Comparison of ENCODE assay signal across 8 cellular contexts in genomic region chr5:179732412-179732917, GRCh38. TPM values are rescaled to one million over a fixed set of nuclear protein-coding genes. Genes with fewer than 3 reads are reported as not detected.
DNase-seq lines count a peak whose midpoint lies in the region; ATAC-seq and TF ChIP-seq lines count a peak whose summit lies in the region.

MAML1 (plus strand) TSS chr5:179732822; CDS start chr5:179733113, 291 bp downstream.

- H3K27me3 Mint-ChIP-seq in CD8-positive, alpha-beta memory T cell = no peaks in the 10 kb centered on the region

- no peaks in the 10 kb centered on the region for H3K27me3 ChIP-seq in CD8-positive, alpha-beta memory T cell (ENCODE audit: insufficient read depth, low read length, poor library complexity, severe bottlenecking)
- H3K27me3 ChIP-seq in lung (ENCODE audit: control insufficient read depth, insufficient read depth) = no peaks in the 10 kb centered on the region

- peaks cover 25% of the 10 kb centered on the region for H3K36me3 ChIP-seq in CD8-positive, alpha-beta memory T cell (ENCODE audit: insufficient read depth, low read length)
- H3K36me3 ChIP-seq in lung (ENCODE audit: control insufficient read depth in 2 of 2, insufficient read depth in 2 of 2, low read length in 2 of 2) = peaks cover 7 to 13% of the 10 kb centered on the region in 2 donors

- peaks cover 0 to 54% (median 13%) of the 10 kb centered on the region in 3 donors for H3K36me3 Mint-ChIP-seq in CD8-positive, alpha-beta memory T cell

- H3K9me3 Mint-ChIP-seq in CD8-positive, alpha-beta memory T cell = no peaks in the 10 kb centered on the region

- DNase-seq in CD8-positive, alpha-beta memory T cell = peak; percentile 99 to 100 (median 99)
- DNase-seq in HS-5 (ENCODE audit: low read depth) = peak; percentile 98
- DNase-seq in NK-92 treated with Interleukin-12 subunit alpha and Interleukin-12 subunit beta, amount 100 ng/mL, for 24 hours (lab: John Stamatoyannopoulos, UW) = peak; percentile 99
- peak; percentile 99 for DNase-seq in activated CD8-positive, alpha-beta memory T cell treated with anti-CD3 and anti-CD28 coated beads for 24 hours
- peak; percentile 99 for DNase-seq in effector CD4-positive, alpha-beta T cell
- peak; percentile 100 for DNase-seq in lung (ENCODE audit: low spot score)
- peak; percentile 95 to 99 (median 98) for DNase-seq in stimulated activated CD4-positive, alpha-beta T cell treated with anti-CD3 and anti-CD28 coated beads, TNF-alpha, amount 100 ng/mL, for 4 hours (ENCODE audit: low read depth in 3 of 3)

- CTCF ChIA-PET in CD8-positive, alpha-beta memory T cell (lab: Charles Lee) = interaction anchor here (0.6 to 1.6 kb wide), 9 partner anchors 20 to 176 kb away, joined by 3 to 8 read pairs (median 3); partner anchors contain the start of genes HNRNPH1, LTC4S and TBC1D9B

- peak within 1 kb of the TSS; percentile 89 for H3K27ac ChIP-seq in CD8-positive, alpha-beta memory T cell (ENCODE audit: low read depth, low read length)
- H3K27ac ChIP-seq in lung (ENCODE audit: low read depth in 1 of 2, low read length in 1 of 2) = peak within 1 kb of the TSS; percentile 96 to 97

- H3K27ac Mint-ChIP-seq in CD8-positive, alpha-beta memory T cell = peak within 1 kb of the TSS; percentile 94 to 98 (median 96)

- POLR2A ChIA-PET in CD8-positive, alpha-beta memory T cell (lab: Charles Lee) = interaction anchor here (0.5 to 2.3 kb wide), 18 partner anchors 11 to 560 kb away, joined by 3 to 35 read pairs (median 4); partner anchors contain the start of genes CANX, HNRNPH1, LTC4S and MRNIP

- no peaks in the 10 kb centered on the region for H3K9me3 ChIP-seq in CD8-positive, alpha-beta memory T cell (ENCODE audit: low read length)
- no peaks in the 10 kb centered on the region for H3K9me3 ChIP-seq in lung (ENCODE audit: control insufficient read depth in 2 of 2, insufficient read depth in 1 of 2, low read length in 1 of 2)

- peaks cover 35 to 49% (median 46%) of the 10 kb centered on the region in 3 donors for H3K4me1 Mint-ChIP-seq in CD8-positive, alpha-beta memory T cell

- ATAC-seq in GM19468 (IDR thresholded peaks at IDR 0.05; ENCODE audit: extremely low read depth, unreplicated experiment) (peak; percentile 96), lung (ENCODE audit: insufficient read depth, low FRiP score) (peak; percentile 97)

- H3K4me1 ChIP-seq in CD8-positive, alpha-beta memory T cell (ENCODE audit: insufficient read depth, low read length) = peaks cover 34% of the 10 kb centered on the region
- H3K4me1 ChIP-seq in lung (ENCODE audit: control insufficient read depth in 2 of 2, insufficient read depth in 2 of 2, low read length in 2 of 2) = peaks cover 8 to 12% of the 10 kb centered on the region in 2 donors

- WGBS in lung, 2 donors = 0% methylated on average over 37 to 41 of the region's 41 CpGs

- H3K4me3 ChIP-seq in CD8-positive, alpha-beta memory T cell (ENCODE audit: low read length) = peak within 1 kb of the TSS; percentile 75
- H3K4me3 ChIP-seq in lung = peak within 1 kb of the TSS; percentile 75

- H3K4me3 Mint-ChIP-seq in CD8-positive, alpha-beta memory T cell = peak within 1 kb of the TSS; percentile 92 to 99 (median 95)

- no peak for TF ChIP-seq CTCF in lung (IDR thresholded peaks at IDR 0.05; ENCODE audit: control extremely low read depth, extremely low read depth)

RNA-seq across cellular contexts. Expression of gene MAML1, which starts in this region (rescaled TPM):
- total RNA-seq in CD8-positive, alpha-beta memory T cell = 10 to 100 TPM; 30.4 to 30.9 TPM
- 9.1 TPM for polyA plus RNA-seq in CD8-positive, alpha-beta memory T cell
- 10 to 100 TPM; 26.0 to 34.5 TPM for total RNA-seq in lung
- 10 to 100 TPM in 1 of 2 donors, 1 to 10 TPM in 1; 6.7 to 15.0 TPM for polyA plus RNA-seq in lung

Comparison
In these comparisons a context has a peak if more than half of its experiments do, and no peak if none do; other contexts are left out.
1. Peak in every context shown above with its lines: DNase-seq, ATAC-seq, H3K4me3 ChIP-seq and H3K27ac ChIP-seq.